10 cellular contexts compared by ENCODE assay signal in genomic region chr1:97050501-97050900, GRCh38.
DNase-seq lines count a peak whose midpoint lies in the region; ATAC-seq and TF ChIP-seq lines count a peak whose summit lies in the region.
"Had no signal": no experiment of that assay in that cellular context is flagged by ENCODE, and none has a peak within 500 bp of the region (broad histone marks: within the 10 kb centered on the region; RNA-seq: fewer than 3 reads in every experiment).

No MANE protein-coding gene starts in this region.

- H3K36me3 Mint-ChIP-seq in HFFc6 (ENCODE audit: low read depth) (peaks cover 2% of the 10 kb centered on the region; the same call in 1 of the 2 replicates), glutamatergic neuron (ENCODE audit: unreplicated experiment) (peaks cover 5% of the 10 kb centered on the region)
- H3K36me3 Mint-ChIP-seq in activated CD4-positive, alpha-beta T cell treated with anti-CD3 and anti-CD28 coated beads, Interleukin-2, amount 10 ng/mL, durations not matched to agents 24 days and 14 days (ENCODE audit: low read depth), result no peaks in the 10 kb centered on the region
- H3K36me3 Mint-ChIP-seq: activated CD8-positive, alpha-beta memory T cell treated with anti-CD3 and anti-CD28 coated beads, Interleukin-2, amount 10 ng/mL, durations not matched to agents 7 days and 5 days had no signal

- intact Hi-C loops in activated CD4-positive, alpha-beta T cell treated with anti-CD3 and anti-CD28 coated beads, Interleukin-2, amount 10 ng/mL, durations not matched to agents 24 days and 14 days (cut with micrococcal nuclease), result no loop called here

- no peaks in the 10 kb centered on the region for H3K27me3 Mint-ChIP-seq in HFFc6 (ENCODE audit: insufficient read depth)
- H3K27me3 Mint-ChIP-seq in glutamatergic neuron (ENCODE audit: unreplicated experiment), result no peaks in the 10 kb centered on the region
- no peaks in the 10 kb centered on the region for H3K27me3 Mint-ChIP-seq in activated CD4-positive, alpha-beta T cell treated with anti-CD3 and anti-CD28 coated beads, Interleukin-2, amount 10 ng/mL, durations not matched to agents 24 days and 14 days

- 0 out of 2 replicates have a peak overlapping the region, but pooled peaks have one; percentile 29 for H3K4me3 Mint-ChIP-seq in HFFc6
- H3K4me3 Mint-ChIP-seq in glutamatergic neuron (ENCODE audit: unreplicated experiment), result no peak overlapping the region
- no peak overlapping the region for H3K4me3 Mint-ChIP-seq in activated CD4-positive, alpha-beta T cell treated with anti-CD3 and anti-CD28 coated beads, Interleukin-2, amount 10 ng/mL, durations not matched to agents 24 days and 14 days
- H3K4me3 Mint-ChIP-seq: activated CD8-positive, alpha-beta memory T cell treated with anti-CD3 and anti-CD28 coated beads, Interleukin-2, amount 10 ng/mL, durations not matched to agents 7 days and 5 days; stimulated activated naive CD8-positive, alpha-beta T cell treated with anti-CD3 and anti-CD28 coated beads, Interleukin-15, amount 100 ng/mL, for 72 hours had no signal

- H3K4me1 Mint-ChIP-seq in HFFc6 (ENCODE audit: low read depth), result peaks cover 37% of the 10 kb centered on the region
- peaks cover 6% of the 10 kb centered on the region for H3K4me1 Mint-ChIP-seq in glutamatergic neuron (ENCODE audit: low read depth, unreplicated experiment)
- H3K4me1 Mint-ChIP-seq in activated CD4-positive, alpha-beta T cell treated with anti-CD3 and anti-CD28 coated beads, Interleukin-2, amount 10 ng/mL, durations not matched to agents 24 days and 14 days, result no peaks in the 10 kb centered on the region
- H3K4me1 Mint-ChIP-seq: stimulated activated naive CD8-positive, alpha-beta T cell treated with anti-CD3 and anti-CD28 coated beads, Interleukin-15, amount 100 ng/mL, for 72 hours had no signal

- ATAC-seq in HG02973 (IDR thresholded peaks at IDR 0.05; ENCODE audit: unreplicated experiment) (no peak), GM19452 (IDR thresholded peaks at IDR 0.05; ENCODE audit: unreplicated experiment) (no peak)
- no peak for ATAC-seq in stimulated activated naive CD8-positive, alpha-beta T cell treated with anti-CD3 and anti-CD28 coated beads, Interleukin-15, Interleukin-2, amounts not matched to agents 100 U/mL and 50 U/mL, for 24 hours
- ATAC-seq: activated CD8-positive, alpha-beta memory T cell treated with anti-CD3 and anti-CD28 coated beads, Interleukin-2, amount 10 ng/mL, durations not matched to agents 7 days and 5 days; stimulated activated naive CD8-positive, alpha-beta T cell treated with anti-CD3 and anti-CD28 coated beads, Interleukin-15, amount 100 ng/mL, for 72 hours had no signal

- peak overlapping the region; percentile 73 for H3K27ac Mint-ChIP-seq in HFFc6
- H3K27ac Mint-ChIP-seq in glutamatergic neuron (ENCODE audit: unreplicated experiment), result no peak overlapping the region
- H3K27ac Mint-ChIP-seq in activated CD4-positive, alpha-beta T cell treated with anti-CD3 and anti-CD28 coated beads, Interleukin-2, amount 10 ng/mL, durations not matched to agents 24 days and 14 days, result no peak overlapping the region
- H3K27ac Mint-ChIP-seq: activated CD8-positive, alpha-beta memory T cell treated with anti-CD3 and anti-CD28 coated beads, Interleukin-2, amount 10 ng/mL, durations not matched to agents 7 days and 5 days; stimulated activated naive CD8-positive, alpha-beta T cell treated with anti-CD3 and anti-CD28 coated beads, Interleukin-15, amount 100 ng/mL, for 72 hours had no signal

- TF ChIP-seq CTCF in AG09319 (IDR thresholded peaks at IDR 0.05; ENCODE audit: low read depth, low read length) (peak; percentile 21), HFFc6 (IDR thresholded peaks at IDR 0.05) (peak; percentile 74), glutamatergic neuron (IDR thresholded peaks at IDR 0.05; ENCODE audit: partially characterized antibody, unreplicated experiment) (peak; percentile 26)

- DNase-seq in AG09319 (ENCODE audit: extremely low read depth, low read depth) (no peak), HFFc6 (peak; percentile 51), SK-MEL-5 (ENCODE audit: low read depth, low spot score) (peak; percentile 55), glutamatergic neuron (no peak)
- no peak for DNase-seq in activated CD4-positive, alpha-beta T cell treated with anti-CD3 and anti-CD28 coated beads, Interleukin-2, amount 10 ng/mL, durations not matched to agents 24 days and 14 days
- DNase-seq in stimulated activated naive CD8-positive, alpha-beta T cell treated with anti-CD3 and anti-CD28 coated beads, Interleukin-15, Interleukin-2, amounts not matched to agents 100 U/mL and 50 U/mL, for 24 hours, result no peak
- DNase-seq: activated CD8-positive, alpha-beta memory T cell treated with anti-CD3 and anti-CD28 coated beads, Interleukin-2, amount 10 ng/mL, durations not matched to agents 7 days and 5 days; stimulated activated naive CD8-positive, alpha-beta T cell treated with anti-CD3 and anti-CD28 coated beads, Interleukin-15, amount 100 ng/mL, for 72 hours had no signal

- in situ Hi-C loops in SK-MEL-5 (cut with HindIII; ENCODE audit: low pct_unique_long_range_greater_than_20kb, low sequenced_read_pairs), result no loop called here

- peaks cover under 1% of the 10 kb centered on the region; the same call in 1 of the 2 replicates for H3K9me3 Mint-ChIP-seq in HFFc6
- peaks cover 1% of the 10 kb centered on the region for H3K9me3 Mint-ChIP-seq in glutamatergic neuron (ENCODE audit: unreplicated experiment)
- peaks cover 5% of the 10 kb centered on the region for H3K9me3 Mint-ChIP-seq in activated CD4-positive, alpha-beta T cell treated with anti-CD3 and anti-CD28 coated beads, Interleukin-2, amount 10 ng/mL, durations not matched to agents 24 days and 14 days

Comparison
In these comparisons a context has a peak if more than half of its experiments do, and no peak if none do; other contexts are left out.
1. DNase-seq: peak in HFFc6 (single experiment) and SK-MEL-5 (single experiment); none in AG09319 (single experiment), glutamatergic neuron (single experiment), activated CD4-positive, alpha-beta T cell treated with anti-CD3 and anti-CD28 coated beads, Interleukin-2, amount 10 ng/mL, durations not matched to agents 24 days and 14 days (single experiment) and stimulated activated naive CD8-positive, alpha-beta T cell treated with anti-CD3 and anti-CD28 coated beads, Interleukin-15, Interleukin-2, amounts not matched to agents 100 U/mL and 50 U/mL, for 24 hours (single experiment).
2. CTCF ChIP-seq: peak in every context shown above with its lines; median percentile 74 in HFFc6; 26 in glutamatergic neuron; 21 in AG09319.